In the genomic region with DNA sequence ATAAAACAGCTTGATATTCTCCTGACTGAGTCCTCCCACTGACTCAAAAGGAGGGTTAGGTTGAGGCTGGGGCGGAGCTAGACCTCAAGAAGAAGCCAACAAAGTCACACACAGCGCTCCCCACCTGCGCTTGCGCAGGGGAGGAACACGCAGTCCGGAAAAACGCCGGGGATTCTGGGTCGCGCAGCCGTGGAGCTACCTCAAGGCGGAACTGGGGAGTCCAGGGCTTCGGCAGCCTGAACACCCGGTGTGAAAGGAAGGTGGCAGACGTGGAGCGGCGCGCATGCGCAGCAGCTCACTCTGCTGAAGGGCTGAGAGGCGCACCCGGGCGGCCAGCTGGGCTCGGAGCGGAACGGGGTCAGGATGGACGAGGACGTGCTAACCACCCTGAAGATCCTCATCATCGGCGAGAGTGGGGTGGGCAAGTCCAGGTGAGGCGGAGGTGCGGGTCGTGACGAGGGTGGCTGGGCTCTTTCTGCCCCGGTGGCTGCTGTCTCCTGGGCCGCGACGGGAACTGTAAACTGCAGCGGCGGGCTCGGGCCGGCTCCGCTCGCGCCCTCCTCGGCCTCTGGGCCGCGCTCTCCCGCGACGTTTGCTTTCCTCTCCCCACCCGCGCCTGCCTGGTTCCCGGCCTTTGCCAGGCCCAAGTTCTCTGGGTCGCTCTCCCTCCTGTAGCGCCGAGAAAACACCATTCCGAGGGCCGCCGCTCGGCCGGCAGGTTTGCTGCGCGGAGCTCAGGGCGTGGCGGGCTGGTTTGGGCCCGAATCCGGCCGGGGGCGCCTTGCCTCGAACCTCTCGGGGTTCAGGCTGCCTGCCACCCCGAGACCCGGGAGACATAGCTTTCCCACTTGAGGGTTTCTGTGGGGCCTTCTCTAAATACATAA, we compare ENCODE assay signal across 8 cellular contexts. TPM values are rescaled to one million over a fixed set of nuclear protein-coding genes. Genes with fewer than 3 reads are reported as not detected.
DNase-seq lines count a peak whose midpoint lies in the region; ATAC-seq and TF ChIP-seq lines count a peak whose summit lies in the region.

TSS of gene RAB18 (plus strand) at position 298 of the 884 bp plus-strand sequence. CDS start at position 364, 66 bp downstream.

- H3K4ac ChIP-seq in mesenchymal stem cell (ENCODE audit: low read depth in 1 of 2, low read length in 2 of 2) = peak within 1 kb of the TSS; percentile 42 to 99

- peak; percentile 96 for ATAC-seq in GM21390 (IDR thresholded peaks at IDR 0.05; ENCODE audit: unreplicated experiment)
- ATAC-seq in activated CD8-positive, alpha-beta memory T cell treated with anti-CD3 and anti-CD28 coated beads, Interleukin-2, amount 10 ng/mL, durations not matched to agents 7 days and 5 days = peak; percentile 97

- H4K8ac ChIP-seq in mesenchymal stem cell (ENCODE audit: low read length) = peak within 1 kb of the TSS; percentile 99

- H3K18ac ChIP-seq in mesenchymal stem cell (ENCODE audit: low read depth in 1 of 2, low read length in 2 of 2) = peak within 1 kb of the TSS; percentile 89 to 91

- peaks cover 14% of the 10 kb centered on the region for H3K4me1 Mint-ChIP-seq in Caco-2 (ENCODE audit: low read depth, unreplicated experiment)
- H3K4me1 Mint-ChIP-seq in activated CD8-positive, alpha-beta memory T cell treated with anti-CD3 and anti-CD28 coated beads, Interleukin-2, amount 10 ng/mL, durations not matched to agents 7 days and 5 days = peaks cover 43% of the 10 kb centered on the region

- H2BK5ac ChIP-seq in mesenchymal stem cell (ENCODE audit: low read depth, low read length, poor library complexity, severe bottlenecking) = no peak within 1 kb of the TSS

- peak within 1 kb of the TSS; percentile 69 for H3K4me2 ChIP-seq in mesenchymal stem cell (ENCODE audit: low read length, poor library complexity, severe bottlenecking)

- CTCF ChIA-PET in Caco-2 (lab: Charles Lee) = interaction anchor here (0.9 to 1.5 kb wide), 5 partner anchors 44 to 240 kb away, joined by 3 to 13 read pairs (median 4); no protein-coding TSS in a partner anchor
- CTCF ChIA-PET in activated CD8-positive, alpha-beta memory T cell treated with anti-CD3 and anti-CD28 coated beads, Interleukin-2, amount 10 ng/mL, durations not matched to agents 7 days and 5 days (lab: Charles Lee) = interaction anchor here (0.9 to 2.1 kb wide), 7 partner anchors 9 to 253 kb away, joined by 3 to 6 read pairs (median 4); no protein-coding TSS in a partner anchor

- H2AK5ac ChIP-seq in mesenchymal stem cell (ENCODE audit: low read length, severe bottlenecking) = no peak within 1 kb of the TSS

- no peak within 1 kb of the TSS for H2BK15ac ChIP-seq in mesenchymal stem cell (ENCODE audit: low read depth, poor library complexity, severe bottlenecking)

- POLR2A ChIA-PET in Caco-2 (lab: Charles Lee) = interaction anchor here (0.6 to 1.3 kb wide), 5 partner anchors 12 to 799 kb away, joined by 3 to 7 read pairs (median 4); partner anchors contain the start of gene MPP7

- no peaks in the 10 kb centered on the region for H3K79me1 ChIP-seq in mesenchymal stem cell (replicated peaks; ENCODE audit: low read length, poor library complexity, severe bottlenecking)

- H3K9ac ChIP-seq in HUES48 (ENCODE audit: low read depth, low read length) (peak within 1 kb of the TSS; percentile 77), NT2/D1 (ENCODE audit: insufficient read length, low read depth) (peak within 1 kb of the TSS; percentile 99), endocrine pancreas (ENCODE audit: control insufficient read depth, insufficient read depth, low read length) (peak within 1 kb of the TSS; percentile 93), mesenchymal stem cell (ENCODE audit: low read length) (peak within 1 kb of the TSS; percentile 99)

- no peaks in the 10 kb centered on the region for H3K36me3 ChIP-seq in Caco-2 (ENCODE audit: control insufficient read depth, insufficient read depth, low read length)
- no peaks in the 10 kb centered on the region for H3K36me3 ChIP-seq in HUES48 (ENCODE audit: control insufficient read depth, insufficient read depth, low read length)
- H3K36me3 ChIP-seq in NT2/D1 (ENCODE audit: insufficient read depth, insufficient read length, low read length) = peaks cover 14% of the 10 kb centered on the region
- no peaks in the 10 kb centered on the region for H3K36me3 ChIP-seq in endocrine pancreas (ENCODE audit: control insufficient read depth, insufficient read depth, low read length)
- H3K36me3 ChIP-seq in mesenchymal stem cell (ENCODE audit: control insufficient read depth in 1 of 2, insufficient read depth in 2 of 2, low read depth in 1 of 2, low read length in 2 of 2) = peaks cover 0 to 14% of the 10 kb centered on the region in 2 experiments

- H2BK12ac ChIP-seq in mesenchymal stem cell (ENCODE audit: low read length in 2 of 2) = peak within 1 kb of the TSS in 1 of 2 experiments; percentile 5

- H3K14ac ChIP-seq in mesenchymal stem cell (ENCODE audit: low read length in 2 of 2) = peak within 1 kb of the TSS; percentile 82 to 92

- H3K27me3 Mint-ChIP-seq in Caco-2 (ENCODE audit: insufficient read depth, unreplicated experiment) = no peaks in the 10 kb centered on the region
- no peaks in the 10 kb centered on the region for H3K27me3 Mint-ChIP-seq in activated CD8-positive, alpha-beta memory T cell treated with anti-CD3 and anti-CD28 coated beads, Interleukin-2, amount 10 ng/mL, durations not matched to agents 7 days and 5 days

- under 1% methylated on average over 68 of the region's 73 CpGs for WGBS in mesenchymal stem cell

- TSS peak; percentile 37 for BruUV-seq in Caco-2 (replicated peaks; lab: Mats Ljungman, UMichigan)

- H3K9me3 ChIP-seq in Caco-2 (no peaks in the 10 kb centered on the region), HUES48 (ENCODE audit: control insufficient read depth, insufficient read depth, low read length) (no peaks in the 10 kb centered on the region), NT2/D1 (ENCODE audit: insufficient read depth, low read length) (no peaks in the 10 kb centered on the region), endocrine pancreas (ENCODE audit: control insufficient read depth, low read length) (no peaks in the 10 kb centered on the region), mesenchymal stem cell (ENCODE audit: control insufficient read depth, low read length) (no peaks in the 10 kb centered on the region)

- H3K36me3 Mint-ChIP-seq in Caco-2 (ENCODE audit: insufficient read depth, unreplicated experiment) = peaks cover 21% of the 10 kb centered on the region
- peaks cover 6% of the 10 kb centered on the region for H3K36me3 Mint-ChIP-seq in activated CD8-positive, alpha-beta memory T cell treated with anti-CD3 and anti-CD28 coated beads, Interleukin-2, amount 10 ng/mL, durations not matched to agents 7 days and 5 days

- peak within 1 kb of the TSS; percentile 95 for H3K4me3 Mint-ChIP-seq in Caco-2 (ENCODE audit: unreplicated experiment)
- peak within 1 kb of the TSS; percentile 100 for H3K4me3 Mint-ChIP-seq in activated CD8-positive, alpha-beta memory T cell treated with anti-CD3 and anti-CD28 coated beads, Interleukin-2, amount 10 ng/mL, durations not matched to agents 7 days and 5 days

- peak within 1 kb of the TSS; percentile 94 for H3K4me3 ChIP-seq in Caco-2 (ENCODE audit: low read depth, low read length)
- peak within 1 kb of the TSS; percentile 93 for H3K4me3 ChIP-seq in HUES48 (ENCODE audit: low read depth, low read length)
- peak within 1 kb of the TSS; percentile 97 for H3K4me3 ChIP-seq in NT2/D1 (ENCODE audit: insufficient read length, low read depth)
- peak within 1 kb of the TSS; percentile 93 for H3K4me3 ChIP-seq in endocrine pancreas (ENCODE audit: control insufficient read depth, insufficient read depth, low read length)
- H3K4me3 ChIP-seq in mesenchymal stem cell (ENCODE audit: insufficient read depth in 1 of 2, low read depth in 1 of 2, low read length in 2 of 2) = peak within 1 kb of the TSS; percentile 90 to 95

- peak within 1 kb of the TSS; percentile 94 for H4K91ac ChIP-seq in mesenchymal stem cell (ENCODE audit: low read length)

- no peak within 1 kb of the TSS for H2BK120ac ChIP-seq in mesenchymal stem cell (ENCODE audit: low read depth, low read length)

- H3K9me3 Mint-ChIP-seq in Caco-2 (ENCODE audit: unreplicated experiment) = no peaks in the 10 kb centered on the region
- no peaks in the 10 kb centered on the region for H3K9me3 Mint-ChIP-seq in activated CD8-positive, alpha-beta memory T cell treated with anti-CD3 and anti-CD28 coated beads, Interleukin-2, amount 10 ng/mL, durations not matched to agents 7 days and 5 days (ENCODE audit: low read depth)

- H2AFZ ChIP-seq in mesenchymal stem cell (ENCODE audit: low read depth, low read length) = peak within 1 kb of the TSS; percentile 76

- peak in 1 of 2 experiments; percentile 2 for TF ChIP-seq CTCF in Caco-2 (IDR thresholded peaks at IDR 0.05; ENCODE audit: insufficient read depth in 1 of 2, low read depth in 1 of 2, low read length in 1 of 2, severe bottlenecking in 1 of 2, unreplicated experiment in 1 of 2)

- H3K27me3 ChIP-seq in Caco-2 (replicated peaks; ENCODE audit: control insufficient read depth, insufficient read depth, low read length) (no peaks in the 10 kb centered on the region), HUES48 (ENCODE audit: control insufficient read depth, insufficient read depth, low read length) (no peaks in the 10 kb centered on the region), NT2/D1 (ENCODE audit: insufficient read depth, insufficient read length) (no peaks in the 10 kb centered on the region), endocrine pancreas (ENCODE audit: control insufficient read depth, insufficient read depth, low read length) (no peaks in the 10 kb centered on the region), mesenchymal stem cell (ENCODE audit: control insufficient read depth in 1 of 2, insufficient read depth in 1 of 2, low read length in 2 of 2) (peaks cover 7 to 10% of the 10 kb centered on the region in 2 experiments)

- peak within 1 kb of the TSS; percentile 6 to 60 for H3K23ac ChIP-seq in mesenchymal stem cell (ENCODE audit: low read length in 2 of 2)

- peak within 1 kb of the TSS; percentile 46 for H3K27ac ChIP-seq in HUES48 (ENCODE audit: low read depth, low read length)
- peak within 1 kb of the TSS; percentile 87 for H3K27ac ChIP-seq in mesenchymal stem cell (ENCODE audit: low read length, poor library complexity, severe bottlenecking)

- intact Hi-C loops in Caco-2 (cut with micrococcal nuclease; ENCODE audit: unreplicated experiment) = loop anchor here (2.0 to 10.0 kb wide), 3 partner anchors 37 to 259 kb away; partner anchors contain the start of gene ACBD5

- DNase-seq in Caco-2 (peak; percentile 99 to 100), NT2/D1 (ENCODE audit: low read depth, low spot score) (peak; percentile 96), mesenchymal stem cell (peak; percentile 98)
- peak; percentile 99 for DNase-seq in activated CD8-positive, alpha-beta memory T cell treated with anti-CD3 and anti-CD28 coated beads, Interleukin-2, amount 10 ng/mL, durations not matched to agents 7 days and 5 days
- peak; percentile 98 for DNase-seq in stimulated activated CD8-positive, alpha-beta memory T cell treated with anti-CD3 and anti-CD28 coated beads, Interleukin-12 subunit alpha, Interleukin-12 subunit beta, amount 100 ng/mL, for 4 hours (ENCODE audit: low read depth)

- peak within 1 kb of the TSS; percentile 95 for H3K27ac Mint-ChIP-seq in Caco-2 (ENCODE audit: unreplicated experiment)
- peak within 1 kb of the TSS; percentile 99 for H3K27ac Mint-ChIP-seq in activated CD8-positive, alpha-beta memory T cell treated with anti-CD3 and anti-CD28 coated beads, Interleukin-2, amount 10 ng/mL, durations not matched to agents 7 days and 5 days

- H3K4me1 ChIP-seq in Caco-2 (peaks cover 13% of the 10 kb centered on the region; the same call in 1 of the 2 replicates), HUES48 (ENCODE audit: control insufficient read depth, insufficient read depth, low read length) (peaks cover 9% of the 10 kb centered on the region; the same call in 1 of the 2 replicates), NT2/D1 (ENCODE audit: insufficient read depth, insufficient read length) (peaks cover 5% of the 10 kb centered on the region), endocrine pancreas (ENCODE audit: control insufficient read depth, insufficient read depth, low read length) (peaks cover 14% of the 10 kb centered on the region), mesenchymal stem cell (ENCODE audit: control insufficient read depth, insufficient read depth, low read depth, low read length) (peaks cover 5% of the 10 kb centered on the region)

RNA-seq across cellular contexts. Expression of gene RAB18, which starts in this region (rescaled TPM):
- 154 and 164 TPM in 2 replicates for total RNA-seq in Caco-2 (2022)
- total RNA-seq in activated CD8-positive, alpha-beta memory T cell treated with anti-CD3 and anti-CD28 coated beads, Interleukin-2, amount 10 ng/mL, durations not matched to agents 7 days and 5 days = 10 to 100 TPM; 52.3 to 61.2 TPM
- polyA plus RNA-seq in mesenchymal stem cell (2013, experiment 1 of 2) = 76.5 TPM
- polyA plus RNA-seq in mesenchymal stem cell (2013, experiment 2 of 2) = 74.8 TPM

Comparison
In these comparisons a context has a peak if more than half of its experiments do, and no peak if none do; other contexts are left out.
1. Peak in every context shown above with its lines: DNase-seq, ATAC-seq, H3K4me3 ChIP-seq and H3K27ac ChIP-seq.